18 cellular contexts compared by ENCODE assay signal in the genomic region with DNA sequence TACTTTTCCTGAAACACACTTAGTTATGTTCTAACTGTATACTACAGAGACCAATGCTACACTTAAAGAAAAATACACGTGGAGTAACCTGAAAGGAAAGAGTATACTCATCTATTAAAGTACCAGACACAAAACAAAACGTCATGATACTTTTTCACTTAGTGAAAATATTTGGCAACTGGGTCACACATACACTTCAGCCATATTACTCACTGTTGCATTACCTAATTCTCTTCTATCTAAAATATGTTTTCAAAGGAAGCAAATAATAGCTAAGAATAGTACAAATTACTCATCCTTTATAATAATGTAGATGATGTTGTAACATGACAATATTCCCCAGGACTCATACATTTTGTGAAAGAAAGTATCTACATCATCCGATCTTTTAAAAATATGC.
A peak's percentile ranks its signal among the peaks of the same experiment; 100 is the strongest.
DNase-seq lines count a peak whose midpoint lies in the region; ATAC-seq and TF ChIP-seq lines count a peak whose summit lies in the region.
"Had no signal": no experiment of that assay in that cellular context is flagged by ENCODE, and none has a peak within 500 bp of the region (broad histone marks: within the 10 kb centered on the region; RNA-seq: fewer than 3 reads in every experiment).

No MANE protein-coding gene starts in this region.

- CTCF ChIA-PET in GM10248 (lab: Yijun Ruan, JAX), result interaction anchor here (1.0 kb wide), 1 partner anchor 29 kb away, joined by 3 read pairs; no protein-coding TSS in a partner anchor

- no peaks in the 10 kb centered on the region for H3K9me2 ChIP-seq in GM23248 (ENCODE audit: insufficient read depth)

- ATAC-seq in lower lobe of right lung, result peak; percentile 45 to 70
- no peak for ATAC-seq in HG03135 (IDR thresholded peaks at IDR 0.05; ENCODE audit: unreplicated experiment)
- ATAC-seq: A549, GM12878, PC-3 had no signal

- H3K27me3 ChIP-seq in GM23248 (replicated peaks; ENCODE audit: insufficient read depth) (no peaks in the 10 kb centered on the region; the same call in 1 of the 2 replicates), lower lobe of right lung (ENCODE audit: low read depth) (no peaks in the 10 kb centered on the region)

- POLR2A ChIA-PET in GM10248 (lab: Yijun Ruan, JAX), result no interaction called here

- H3K9me3 ChIP-seq in GM23248 (ENCODE audit: low read depth), result no peaks in the 10 kb centered on the region
- no peaks in the 10 kb centered on the region for H3K9me3 ChIP-seq in lower lobe of right lung
- H3K9me3 ChIP-seq: A549, Caco-2, HAP-1 had no signal

- H3F3A ChIP-seq in GM23248 (ENCODE audit: insufficient read depth), result peaks cover 9% of the 10 kb centered on the region; the same call in 1 of the 2 replicates

- H3K4me3 ChIP-seq in GM23248 (no peak overlapping the region), lower lobe of right lung (no peak overlapping the region)
- H3K4me3 ChIP-seq: A549, GM12878, HAP-1 had no signal

- 25 to 27% methylated on average over 3 of the region's 3 CpGs for whole genome bisulfite sequencing in GM23248 (ENCODE audit: low coverage in 1 of 2, low lambda C conversion rate in 2 of 2, missing lambda C conversion rate in 2 of 2), 2 experiments

- TF ChIP-seq CTCF in lower lobe of right lung (IDR thresholded peaks at IDR 0.05) (no peak), GM10248 (IDR thresholded peaks at IDR 0.05; ENCODE audit: control extremely low read depth, extremely low read depth, low read depth, missing control alignments) (no peak), GM13977 (IDR thresholded peaks at IDR 0.05; ENCODE audit: extremely low read depth, insufficient read depth, missing control alignments) (no peak)

- H2AFZ ChIP-seq in GM23248, result no peak overlapping the region

- H3K4me1 ChIP-seq in GM23248 (ENCODE audit: insufficient read depth), result 0 out of 2 replicates have a peak, but pooled peaks cover 4% of the 10 kb centered on the region
- H3K4me1 ChIP-seq in lower lobe of right lung, result no peaks in the 10 kb centered on the region
- H3K4me1 ChIP-seq: A549, Caco-2, HAP-1 had no signal

- in situ Hi-C loops in GM23248 (cut with MboI), result no loop called here
- in situ Hi-C loops in GM13977 (cut with MboI; ENCODE audit: low pct_unique_long_range_greater_than_20kb, low sequenced_read_pairs, unreplicated experiment), result no loop called here

- H3K36me3 ChIP-seq in GM23248 (ENCODE audit: low read depth) (no peaks in the 10 kb centered on the region), lower lobe of right lung (no peaks in the 10 kb centered on the region)
- H3K36me3 ChIP-seq: HAP-1 had no signal

- H3K27ac ChIP-seq in GM23248, result no peak overlapping the region
- no peak overlapping the region for H3K27ac ChIP-seq in lower lobe of right lung
- H3K27ac ChIP-seq: A549 had no signal

- peak; percentile 82 for DNase-seq in GM23248
- DNase-seq in amniotic epithelial cell (ENCODE audit: low read depth), result peak; percentile 11
- DNase-seq in fibroblast of gingiva (ENCODE audit: low read depth), result peak; percentile 4
- DNase-seq in lower lobe of right lung, result no peak
- DNase-seq in GM10248 (ENCODE audit: extremely low spot score), result no peak
- no peak for DNase-seq in activated T-cell treated with anti-CD3 and anti-CD28 coated beads, Interleukin-2, amount 50 U/mL, for 1 hour
- DNase-seq in GM13977 (ENCODE audit: low spot score), result no peak
- DNase-seq: Caco-2, DMS53, NCI-H146, NCI-H2081 treated with DMSO at 0.1 percent for 48 hours, NCI-H2227 treated with DMSO at 0.1 percent for 48 hours, NCI-H69, PC-3 had no signal

- intact Hi-C loops in lower lobe of right lung (cut with DNase I), result no loop called here

- H3K79me2 ChIP-seq in GM23248 (ENCODE audit: insufficient read depth), result no peaks in the 10 kb centered on the region

- H3K9ac ChIP-seq in GM23248, result no peak overlapping the region

- no peaks in the 10 kb centered on the region for H4K20me1 ChIP-seq in GM23248 (ENCODE audit: insufficient read depth)

- H3K4me2 ChIP-seq in GM23248 (ENCODE audit: unreplicated experiment), result no peak overlapping the region
- H3K4me2 ChIP-seq: A549 had no signal

Comparison
In these comparisons a context has a peak if more than half of its experiments do, and no peak if none do; other contexts are left out.
1. DNase-seq: peak in GM23248 (single experiment), amniotic epithelial cell (single experiment) and fibroblast of gingiva (single experiment); none in lower lobe of right lung (single experiment), GM10248 (single experiment), activated T-cell treated with anti-CD3 and anti-CD28 coated beads, Interleukin-2, amount 50 U/mL, for 1 hour (single experiment) and GM13977 (single experiment).